ENCODE assay signal across 8 cellular contexts in genomic region chr11:11155962-11156815, GRCh38.
DNase-seq lines count a peak whose midpoint lies in the region; ATAC-seq lines count a peak whose summit lies in the region.

No MANE protein-coding gene starts in this region.

- H3K9me3 ChIP-seq in right cardiac atrium (ENCODE audit: control insufficient read depth, low read length), result peaks cover 2% of the 10 kb centered on the region

- ATAC-seq in right cardiac atrium (peak; percentile 37 to 39), GM18873 (IDR thresholded peaks at IDR 0.05; ENCODE audit: low FRiP score, unreplicated experiment) (no peak), HG03135 (IDR thresholded peaks at IDR 0.05; ENCODE audit: unreplicated experiment) (no peak), left ventricle myocardium superior (no peak)
- ATAC-seq in effector memory CD8-positive, alpha-beta T cell (replicated peaks), result peak; percentile 72

- peak overlapping the region in 1 of 2 donors; percentile 87 for H3K27ac Mint-ChIP-seq in effector memory CD8-positive, alpha-beta T cell

- H3K36me3 Mint-ChIP-seq in effector memory CD8-positive, alpha-beta T cell (ENCODE audit: insufficient read depth), result no peaks in the 10 kb centered on the region

- no peaks in the 10 kb centered on the region for H3K27me3 ChIP-seq in right cardiac atrium (ENCODE audit: control insufficient read depth, insufficient read depth)

- H3K27me3 Mint-ChIP-seq in effector memory CD8-positive, alpha-beta T cell, result peaks cover 9 to 15% of the 10 kb centered on the region in 2 donors

- 51% methylated on average over 33 of the region's 33 CpGs for WGBS in right cardiac atrium

- H3K4me1 Mint-ChIP-seq in effector memory CD8-positive, alpha-beta T cell (ENCODE audit: low read depth in 2 of 2), result peaks cover 6 to 12% of the 10 kb centered on the region in 2 donors

- intact Hi-C loops in right cardiac atrium (cut with DNase I) (loop anchor here in 1 of 4 donors (10.0 kb wide), 1 partner anchor 111 kb away; no protein-coding TSS in a partner anchor), cardiac septum (cut with DNase I) (loop anchor here (5.0 kb wide), 1 partner anchor 119 kb away; no protein-coding TSS in a partner anchor), left ventricle myocardium superior (cut with micrococcal nuclease) (no loop called here)

- no peak overlapping the region for H3K27ac ChIP-seq in right cardiac atrium (ENCODE audit: low read length)

- peak overlapping the region; percentile 16 to 70 for H3K4me3 Mint-ChIP-seq in effector memory CD8-positive, alpha-beta T cell

- no peaks in the 10 kb centered on the region for H3K4me1 ChIP-seq in right cardiac atrium (ENCODE audit: control insufficient read depth, insufficient read depth, low read length)

- peak in 1 of 3 donors; percentile 41 for DNase-seq in right cardiac atrium
- no peak for DNase-seq in cardiac septum (ENCODE audit: low spot score)
- peak; percentile 61 for DNase-seq in activated CD4-positive, CD25-positive, alpha-beta regulatory T cell treated with anti-CD3 and anti-CD28 coated beads, Interleukin-2, amount 50 U/mL, for 72 hours
- peak in 2 of 3 experiments; percentile 17 to 20 for DNase-seq in effector memory CD8-positive, alpha-beta T cell
- peak; percentile 16 to 28 (median 26) for DNase-seq in stimulated activated CD4-positive, alpha-beta T cell treated with anti-CD3 and anti-CD28 coated beads, Interleukin-1b, Interleukin-23, amount 100 ng/mL, for 24 hours (ENCODE audit: low read depth in 4 of 4, low spot score in 1 of 4)
- DNase-seq in left ventricle myocardium superior, result no peak

- H3K9me3 Mint-ChIP-seq in effector memory CD8-positive, alpha-beta T cell, result peaks cover 0 to 2% of the 10 kb centered on the region in 2 donors

- no peak overlapping the region for H3K4me3 ChIP-seq in right cardiac atrium (ENCODE audit: low read length)

Comparison
In these comparisons a context has a peak if more than half of its experiments do, and no peak if none do; other contexts are left out.
1. ATAC-seq: peak in right cardiac atrium (2 of 2) and effector memory CD8-positive, alpha-beta T cell (single experiment); none in GM18873 (single experiment), HG03135 (single experiment) and left ventricle myocardium superior (single experiment).
2. DNase-seq: peak in activated CD4-positive, CD25-positive, alpha-beta regulatory T cell treated with anti-CD3 and anti-CD28 coated beads, Interleukin-2, amount 50 U/mL, for 72 hours (single experiment), effector memory CD8-positive, alpha-beta T cell (2 of 3) and stimulated activated CD4-positive, alpha-beta T cell treated with anti-CD3 and anti-CD28 coated beads, Interleukin-1b, Interleukin-23, amount 100 ng/mL, for 24 hours (4 of 4); none in cardiac septum (single experiment) and left ventricle myocardium superior (single experiment).